Comparison of ENCODE assay signal across 8 cellular contexts in the genomic region with DNA sequence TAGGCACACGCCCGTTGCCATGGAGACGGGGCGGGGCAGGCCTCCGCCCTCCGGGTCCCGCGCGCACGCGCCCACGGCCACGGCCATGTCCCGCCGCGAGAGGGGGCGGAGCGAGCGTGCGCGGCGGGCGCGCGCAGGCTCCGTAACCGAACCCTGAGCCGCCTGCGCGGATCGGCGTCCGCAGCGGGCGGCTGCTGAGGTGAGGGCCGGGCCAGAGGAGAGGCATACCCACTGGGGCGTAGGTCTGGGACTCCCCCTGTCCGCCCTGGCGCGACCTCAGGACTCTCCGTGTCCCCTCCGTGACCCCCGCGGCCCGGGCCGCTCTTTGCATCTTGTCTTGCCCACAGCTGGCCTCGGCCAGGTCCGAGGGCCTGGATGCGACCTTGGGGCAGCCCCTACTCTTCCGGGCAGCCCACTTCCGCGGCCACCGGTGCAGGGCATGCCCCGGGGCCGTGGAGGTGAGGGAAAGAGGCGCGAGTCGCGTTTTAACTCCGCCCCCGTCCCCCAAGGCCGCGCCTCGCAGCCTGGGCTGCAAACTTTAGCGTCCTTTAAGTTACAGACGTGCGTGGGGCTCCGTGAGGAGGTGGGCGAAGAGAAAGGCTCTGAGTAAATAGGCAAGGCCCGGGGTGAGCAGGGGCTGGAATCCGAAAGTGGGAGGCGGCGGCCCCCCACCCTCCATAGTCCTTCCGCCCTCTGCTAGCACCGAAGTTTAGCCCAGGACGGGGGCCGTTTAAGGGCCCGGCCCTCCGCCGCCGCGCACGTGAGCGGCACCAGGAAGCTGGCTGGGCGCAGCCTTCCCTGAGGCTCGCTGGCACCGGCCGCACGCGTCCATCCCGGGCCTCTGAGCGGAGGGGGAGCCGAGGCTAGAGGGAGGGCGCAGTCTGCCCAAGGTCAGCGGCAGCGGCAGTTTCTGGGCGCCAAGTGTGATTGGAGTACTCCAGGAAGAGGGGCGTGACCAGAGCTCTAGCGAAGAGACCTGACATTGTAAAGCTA. TPM values are rescaled to one million over a fixed set of nuclear protein-coding genes. Genes with fewer than 3 reads are reported as not detected.
DNase-seq lines count a peak whose midpoint lies in the region; ATAC-seq and TF ChIP-seq lines count a peak whose summit lies in the region.

A gene with protein sequence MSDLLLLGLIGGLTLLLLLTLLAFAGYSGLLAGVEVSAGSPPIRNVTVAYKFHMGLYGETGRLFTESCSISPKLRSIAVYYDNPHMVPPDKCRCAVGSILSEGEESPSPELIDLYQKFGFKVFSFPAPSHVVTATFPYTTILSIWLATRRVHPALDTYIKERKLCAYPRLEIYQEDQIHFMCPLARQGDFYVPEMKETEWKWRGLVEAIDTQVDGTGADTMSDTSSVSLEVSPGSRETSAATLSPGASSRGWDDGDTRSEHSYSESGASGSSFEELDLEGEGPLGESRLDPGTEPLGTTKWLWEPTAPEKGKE (plus strand): TSS at position 163 of the 993 bp plus-strand sequence. CDS start 3,053 bp downstream, outside the sequence.

- peak; percentile 64 for ATAC-seq in GM21737 (IDR thresholded peaks at IDR 0.05; ENCODE audit: unreplicated experiment)

- TF ChIP-seq EP300 in SK-N-SH (IDR thresholded peaks at IDR 0.05; ENCODE audit: borderline replicate concordance in 1 of 2, low read depth in 1 of 2, low read length in 1 of 2) (no peak), suprapubic skin (IDR thresholded peaks at IDR 0.05) (no peak)

- peak within 1 kb of the TSS; percentile 100 for H3K4me2 ChIP-seq in SK-N-SH

- POLR2A ChIA-PET in SK-N-SH (lab: Yijun Ruan, JAX) = interaction anchor here (1.0 to 3.1 kb wide), 4 partner anchors 10 to 171 kb away, joined by 3 to 29 read pairs (median 6); a partner anchor contains a TSS

- TF ChIP-seq POLR2A in suprapubic skin (IDR thresholded peaks at IDR 0.05) = peak in 1 of 2 donors; percentile 49

- H3K27ac ChIP-seq in KOPT-K1 (ENCODE audit: low read depth, low read length, poor library complexity, severe bottlenecking) (peak within 1 kb of the TSS; percentile 94), SK-N-SH (ENCODE audit: low read depth in 2 of 2, low read length in 1 of 2) (peak within 1 kb of the TSS; percentile 73 to 94), suprapubic skin (peak within 1 kb of the TSS; percentile 86)

- H3K27me3 Mint-ChIP-seq in activated naive CD4-positive, alpha-beta T cell treated with anti-CD3 and anti-CD28 coated beads, Interleukin-2, amount 10 ng/mL, durations not matched to agents 7 days and 5 days = no peaks in the 10 kb centered on the region

- no peaks in the 10 kb centered on the region for H3K9me2 ChIP-seq in SK-N-SH

- peaks cover 42% of the 10 kb centered on the region for H3K36me3 Mint-ChIP-seq in activated naive CD4-positive, alpha-beta T cell treated with anti-CD3 and anti-CD28 coated beads, Interleukin-2, amount 10 ng/mL, durations not matched to agents 7 days and 5 days

- peak within 1 kb of the TSS; percentile 90 for H3K27ac Mint-ChIP-seq in activated naive CD4-positive, alpha-beta T cell treated with anti-CD3 and anti-CD28 coated beads, Interleukin-2, amount 10 ng/mL, durations not matched to agents 7 days and 5 days

- peaks cover 8% of the 10 kb centered on the region; the same call in 1 of the 2 replicates for H4K20me1 ChIP-seq in SK-N-SH (ENCODE audit: insufficient read depth)

- H3K4me3 ChIP-seq in SK-N-SH (ENCODE audit: low read depth in 2 of 2, low read length in 1 of 2) (peak within 1 kb of the TSS; percentile 85 to 96), suprapubic skin (peak within 1 kb of the TSS; percentile 60)

- CTCF ChIA-PET in SK-N-SH (lab: Yijun Ruan, JAX) = interaction anchor here (0.6 to 10.3 kb wide), 10 partner anchors 11 to 331 kb away, joined by 3 to 209 read pairs (median 8); a partner anchor contains a TSS
- CTCF ChIA-PET in activated naive CD4-positive, alpha-beta T cell treated with anti-CD3 and anti-CD28 coated beads, Interleukin-2, amount 10 ng/mL, durations not matched to agents 7 days and 5 days (lab: Charles Lee) = interaction anchor here (0.7 to 6.4 kb wide), 12 partner anchors 10 to 281 kb away, joined by 3 to 156 read pairs (median 8); a partner anchor contains a TSS

- H3K4me1 ChIP-seq in SK-N-SH (ENCODE audit: control insufficient read depth in 1 of 2, insufficient read depth in 2 of 2, low read depth in 1 of 2, low read length in 1 of 2) = peaks cover 10 to 22% of the 10 kb centered on the region in 2 experiments; a peak in 3 of 4 replicates
- H3K4me1 ChIP-seq in suprapubic skin = peaks cover 65% of the 10 kb centered on the region

- H3F3A ChIP-seq in SK-N-SH (replicated peaks; ENCODE audit: insufficient read depth) = peaks cover 13% of the 10 kb centered on the region

- H3K79me2 ChIP-seq in SK-N-SH (ENCODE audit: insufficient read depth) = peaks cover 24% of the 10 kb centered on the region

- TF ChIP-seq RAD21 in SK-N-SH (IDR thresholded peaks at IDR 0.05; ENCODE audit: low read length) = no peak

- H3K36me3 ChIP-seq in KOPT-K1 (ENCODE audit: insufficient read depth, low read length) (peaks cover 24% of the 10 kb centered on the region; the same call in 1 of the 2 replicates), SK-N-SH (replicated peaks in 1 of 2; ENCODE audit: control insufficient read depth in 1 of 2, insufficient read depth in 2 of 2, low read length in 1 of 2) (peaks cover 0 to 13% of the 10 kb centered on the region in 2 experiments), suprapubic skin (peaks cover 13% of the 10 kb centered on the region)

- H3K4me1 Mint-ChIP-seq in activated naive CD4-positive, alpha-beta T cell treated with anti-CD3 and anti-CD28 coated beads, Interleukin-2, amount 10 ng/mL, durations not matched to agents 7 days and 5 days = peaks cover 76% of the 10 kb centered on the region

- peak within 1 kb of the TSS; percentile 84 for H3K4me3 Mint-ChIP-seq in activated naive CD4-positive, alpha-beta T cell treated with anti-CD3 and anti-CD28 coated beads, Interleukin-2, amount 10 ng/mL, durations not matched to agents 7 days and 5 days

- H3K9me3 Mint-ChIP-seq in activated naive CD4-positive, alpha-beta T cell treated with anti-CD3 and anti-CD28 coated beads, Interleukin-2, amount 10 ng/mL, durations not matched to agents 7 days and 5 days = no peaks in the 10 kb centered on the region

- DNase-seq in ELF-1 (ENCODE audit: low read depth, low spot score) (peak; percentile 72), SK-N-SH (peak; percentile 97), globus pallidus (ENCODE audit: low spot score) (peak; percentile 85), occipital lobe (lab: John Stamatoyannopoulos, UW) (peak; percentile 74), suprapubic skin (ENCODE audit: low spot score in 2 of 2) (peak; percentile 82 to 89)
- peak; percentile 95 for DNase-seq in activated naive CD4-positive, alpha-beta T cell treated with anti-CD3 and anti-CD28 coated beads, Interleukin-2, amount 10 ng/mL, durations not matched to agents 7 days and 5 days

- TF ChIP-seq CTCF in SK-N-SH (IDR thresholded peaks at IDR 0.05) (no peak), suprapubic skin (IDR thresholded peaks at IDR 0.05) (no peak)

- H3K9ac ChIP-seq in SK-N-SH = peak within 1 kb of the TSS; percentile 92

- WGBS in SK-N-SH (ENCODE audit: low lambda C conversion rate) = 1% methylated on average over 24 of the region's 99 CpGs
- under 1% methylated on average over 39 of the region's 99 CpGs for WGBS in suprapubic skin

- H3K27me3 ChIP-seq in SK-N-SH (ENCODE audit: insufficient read depth) (no peaks in the 10 kb centered on the region), suprapubic skin (no peaks in the 10 kb centered on the region)

- peak within 1 kb of the TSS; percentile 96 for H2AFZ ChIP-seq in SK-N-SH (ENCODE audit: low read depth)

- H3K9me3 ChIP-seq in KOPT-K1 (ENCODE audit: insufficient read depth, low read length, poor library complexity, severe bottlenecking) = no peaks in the 10 kb centered on the region
- no peaks in the 10 kb centered on the region for H3K9me3 ChIP-seq in SK-N-SH
- no peaks in the 10 kb centered on the region for H3K9me3 ChIP-seq in suprapubic skin

TF ChIP-seq in SK-N-SH, 30 proteins besides CTCF, POLR2A, EP300 and RAD21:
- no peak for TF ChIP-seq SMC3 (IDR thresholded peaks at IDR 0.05; ENCODE audit: low read depth, low read length)
- TF ChIP-seq, protein P1, sequence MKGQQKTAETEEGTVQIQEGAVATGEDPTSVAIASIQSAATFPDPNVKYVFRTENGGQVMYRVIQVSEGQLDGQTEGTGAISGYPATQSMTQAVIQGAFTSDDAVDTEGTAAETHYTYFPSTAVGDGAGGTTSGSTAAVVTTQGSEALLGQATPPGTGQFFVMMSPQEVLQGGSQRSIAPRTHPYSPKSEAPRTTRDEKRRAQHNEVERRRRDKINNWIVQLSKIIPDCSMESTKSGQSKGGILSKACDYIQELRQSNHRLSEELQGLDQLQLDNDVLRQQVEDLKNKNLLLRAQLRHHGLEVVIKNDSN (IDR thresholded peaks at IDR 0.05; ENCODE audit: borderline replicate concordance, low read depth) = peak; percentile 60
- TF ChIP-seq RCOR1 (IDR thresholded peaks at IDR 0.05; ENCODE audit: low read length) = peak; percentile 12; the same call in 1 of the 2 replicates
- no peak for TF ChIP-seq JUND (IDR thresholded peaks at IDR 0.05)
- no peak for TF ChIP-seq TCF12 (IDR thresholded peaks at IDR 0.05)
- peak; percentile 89 for TF ChIP-seq POLR2AphosphoS5 (IDR thresholded peaks at IDR 0.05; ENCODE audit: low read depth, low read length)
- TF ChIP-seq, protein P2, sequence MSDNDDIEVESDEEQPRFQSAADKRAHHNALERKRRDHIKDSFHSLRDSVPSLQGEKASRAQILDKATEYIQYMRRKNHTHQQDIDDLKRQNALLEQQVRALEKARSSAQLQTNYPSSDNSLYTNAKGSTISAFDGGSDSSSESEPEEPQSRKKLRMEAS (IDR thresholded peaks at IDR 0.05; ENCODE audit: low read depth) = peak; percentile 57
- peak; percentile 84 for TF ChIP-seq MXI1 (IDR thresholded peaks at IDR 0.05; ENCODE audit: low read depth, low read length)
- TF ChIP-seq CHD2 (IDR thresholded peaks at IDR 0.05; ENCODE audit: low read length, partially characterized antibody) = peak; percentile 34
- peak; percentile 86 for TF ChIP-seq NRF1 (IDR thresholded peaks at IDR 0.05; ENCODE audit: low read depth, low read length)
- TF ChIP-seq FOXJ3 (CRISPR knock-in tag; IDR thresholded peaks at IDR 0.05) = no peak
- TF ChIP-seq MEF2A (IDR thresholded peaks at IDR 0.05; ENCODE audit: borderline replicate concordance, low read depth) = no peak
- TF ChIP-seq SIN3A (IDR thresholded peaks at IDR 0.05; ENCODE audit: borderline replicate concordance, low read depth, low read length) = peak; percentile 22; the same call in 1 of the 2 replicates
- TF ChIP-seq TAF1 (IDR thresholded peaks at IDR 0.05; ENCODE audit: borderline replicate concordance, low read depth, low read length) = peak; percentile 69

RNA-seq across cellular contexts. Expression of the gene that starts here (rescaled TPM):
- polyA plus RNA-seq in SK-N-SH (2012; rRNA removed) = 82.1 and 86.0 TPM in 2 replicates
- 39.3 and 60.0 TPM in 2 replicates for polyA plus RNA-seq in SK-N-SH (2012; cell fraction: cytosol; rRNA removed)
- 71.2 and 84.0 TPM in 2 replicates for polyA plus RNA-seq in SK-N-SH (2012; cell fraction: nucleus; rRNA removed)
- total RNA-seq in occipital lobe (15.9 TPM), suprapubic skin (100 to 1,000 TPM in 3 of 4 donors, 10 to 100 TPM in 1; 52.3 to 137 (median 129) TPM)

Comparison
In these comparisons a context has a peak if more than half of its experiments do, and no peak if none do; other contexts are left out.
1. Peak in every context shown above with its lines: DNase-seq, ATAC-seq, H3K4me3 ChIP-seq and H3K27ac ChIP-seq.